10 cellular contexts compared by ENCODE assay signal in genomic region chr11:110098645-110099044, GRCh38. TPM values are rescaled to one million over a fixed set of nuclear protein-coding genes. Genes with fewer than 3 reads are reported as not detected.
DNase-seq lines count a peak whose midpoint lies in the region; ATAC-seq, FAIRE-seq and TF ChIP-seq lines count a peak whose summit lies in the region.
"Had no signal": no experiment of that assay in that cellular context is flagged by ENCODE, and none has a peak within 500 bp of the region (broad histone marks: within the 10 kb centered on the region; RNA-seq: fewer than 3 reads in every experiment).

No MANE protein-coding gene starts in this region.

- H3K9ac ChIP-seq in GM12878 (ENCODE audit: control insufficient read depth, insufficient read depth, low read length), result no peak overlapping the region

- no peak overlapping the region for H3K4me2 ChIP-seq in GM12878 (ENCODE audit: control insufficient read depth, insufficient read depth)

- intact Hi-C loops in GM12878 (cut with micrococcal nuclease; ENCODE audit: unreplicated experiment), result loop anchor here (10.0 kb wide), 2 partner anchors 244 to 336 kb away; no protein-coding TSS in a partner anchor

- H4K20me1 ChIP-seq in GM12878 (ENCODE audit: control insufficient read depth, insufficient read depth), result no peaks in the 10 kb centered on the region

- peaks cover 72% of the 10 kb centered on the region for H3K79me2 ChIP-seq in GM12878 (ENCODE audit: control insufficient read depth, insufficient read depth, low read length)

- no peak overlapping the region for H3K27ac ChIP-seq in GM12878 (ENCODE audit: control insufficient read depth, insufficient read depth)

- H3K9me3 ChIP-seq in GM12878 (replicated peaks; ENCODE audit: control insufficient read depth, insufficient read depth, low read length), result peaks cover 4% of the 10 kb centered on the region; the same call in 2 of the 3 replicates

- DNase-seq in GM12892 (ENCODE audit: insufficient read length) (no peak), GM12878 (ENCODE audit: low read depth, low spot score) (no peak), NCI-H446 (lab: John Stamatoyannopoulos, UW) (no peak), RCC 7860 (ENCODE audit: low spot score) (no peak), H7 (no peak), GM19238 (ENCODE audit: insufficient read length, low spot score) (no peak)
- DNase-seq: naive B cell, NCI-H1436 treated with DMSO at 0.1 percent for 48 hours had no signal

- H2AFZ ChIP-seq in GM12878 (ENCODE audit: control insufficient read depth, low read depth, low read length), result no peak overlapping the region

- ATAC-seq in GM21423 (IDR thresholded peaks at IDR 0.05; ENCODE audit: unreplicated experiment), result peak; percentile 77
- peak; percentile 78 for ATAC-seq in HG03354 (IDR thresholded peaks at IDR 0.05; ENCODE audit: poor library complexity, severe bottlenecking, unreplicated experiment)
- ATAC-seq in GM12878, result peak; percentile 78

- SMC1A ChIA-PET in GM12878 (lab: Charles Lee; ENCODE audit: uncharacterized antibody, unreplicated experiment), result interaction anchor here (0.9 to 15.9 kb wide), 18 partner anchors 10 to 234 kb away, joined by 3 to 214 read pairs (median 6); no protein-coding TSS in a partner anchor

- in situ Hi-C loops in GM12878 (cut with MboI), result no loop called here

- peak; percentile 23 to 41 (median 25); a peak in 3 of 6 replicates for TF ChIP-seq CTCF in GM12878 (IDR thresholded peaks at IDR 0.05 in 2 of 3, conservative IDR thresholded peaks at IDR 0.05 in 1 of 3; ENCODE audit: control insufficient read depth in 2 of 3, extremely low read depth in 1 of 3, insufficient read depth in 1 of 3, low read depth in 3 of 3, low read length in 3 of 3)

- H3K4me1 ChIP-seq in GM12878 (ENCODE audit: control insufficient read depth, insufficient read depth, low read length), result peaks cover 11% of the 10 kb centered on the region; the same call in 1 of the 2 replicates

- TF ChIP-seq POLR2A in GM12892 (IDR thresholded peaks at IDR 0.05; ENCODE audit: low read depth, low read length) (peak; percentile 35; the same call in 1 of the 2 replicates), GM12878 (IDR thresholded peaks at IDR 0.05; ENCODE audit: low read depth, low read length) (no peak)

- H3K36me3 ChIP-seq in GM12878 (ENCODE audit: control insufficient read depth in 2 of 2, insufficient read depth in 2 of 2, low read length in 1 of 2), result no peaks in the 10 kb centered on the region; a peak in 2 of 4 replicates
- no peaks in the 10 kb centered on the region for H3K36me3 ChIP-seq in H7 (replicated peaks; ENCODE audit: control insufficient read depth, insufficient read depth, low read length)

- H3K4me3 ChIP-seq in GM12878 (no peak overlapping the region), H7 (ENCODE audit: insufficient read depth, low read depth, low read length) (no peak overlapping the region)

- WGBS in GM12878 (ENCODE audit: insufficient coverage, insufficient replicate concordance, low lambda C conversion rate, missing lambda C conversion rate), result 21% methylated on average over 1 of the region's 1 CpG

- TF ChIP-seq RAD21 in GM12878 (IDR thresholded peaks at IDR 0.05; ENCODE audit: insufficient read depth, low read depth, low read length), result peak; percentile 57

- RAD21 ChIA-PET in GM12878 (lab: Charles Lee; ENCODE audit: unreplicated experiment), result interaction anchor here (1.0 to 10.0 kb wide), 13 partner anchors 12 to 332 kb away, joined by 3 to 52 read pairs (median 6); no protein-coding TSS in a partner anchor

- CTCF ChIA-PET in GM12878 (lab: Yijun Ruan, JAX), result interaction anchor here (0.7 to 3.5 kb wide), 13 partner anchors 16 to 360 kb away, joined by 3 to 14 read pairs (median 3); no protein-coding TSS in a partner anchor

- FAIRE-seq in GM12892 (lab: Jason Lieb, UNC), result peak; percentile 96
- FAIRE-seq in GM12878 (lab: Jason Lieb, UNC), result no peak
- no peak for FAIRE-seq in RCC 7860 (lab: Jason Lieb, UNC)

- no TSS peak for BruUV-seq in GM12878 (replicated peaks; lab: Mats Ljungman, UMichigan)

- H3K27me3 ChIP-seq in GM12878 (replicated peaks in 1 of 2; ENCODE audit: control insufficient read depth in 2 of 2, insufficient read depth in 2 of 2, low read length in 1 of 2) (no peaks in the 10 kb centered on the region), H7 (ENCODE audit: control insufficient read depth, insufficient read depth, low read length) (peaks cover 8% of the 10 kb centered on the region)

- TF ChIP-seq EP300 in GM12878 (IDR thresholded peaks at IDR 0.05; ENCODE audit: borderline replicate concordance in 1 of 2, control insufficient read depth in 1 of 2, low read depth in 2 of 2, low read length in 2 of 2), result peak in 1 of 2 experiments; percentile 30; a peak in 1 of 4 replicates

- POLR2A ChIA-PET in GM12878 (lab: Charles Lee), result interaction anchor here (1.4 to 3.8 kb wide), 6 partner anchors 11 to 149 kb away, joined by 3 to 15 read pairs (median 6); no protein-coding TSS in a partner anchor

TF ChIP-seq in GM12878, 131 proteins besides CTCF, POLR2A, EP300 and RAD21 (continues in another document):
- TF ChIP-seq ATF2 (IDR thresholded peaks at IDR 0.05; ENCODE audit: low read length) (0 out of 2 replicates have a peak, but pooled peaks have one; percentile 12), ATF7 (IDR thresholded peaks at IDR 0.05; ENCODE audit: low read depth) (peak; percentile 68), PKNOX1 (IDR thresholded peaks at IDR 0.05) (no peak), ZNF24 (IDR thresholded peaks at IDR 0.05) (0 out of 2 replicates have a peak, but pooled peaks have one; percentile 12), SPI1 (IDR thresholded peaks at IDR 0.05; ENCODE audit: borderline replicate concordance, insufficient read depth, low read depth, low read length) (no peak), SMC3 (IDR thresholded peaks at IDR 0.05; ENCODE audit: borderline replicate concordance, low read length) (peak; percentile 35; the same call in 1 of the 2 replicates), YBX1 (IDR thresholded peaks at IDR 0.05) (no peak), RAD51 (IDR thresholded peaks at IDR 0.05) (peak; percentile 30; the same call in 1 of the 2 replicates), BACH1 (IDR thresholded peaks at IDR 0.05; ENCODE audit: borderline replicate concordance) (peak; percentile 48; the same call in 1 of the 2 replicates), SMARCA5 (IDR thresholded peaks at IDR 0.05) (peak; percentile 77; the same call in 1 of the 2 replicates)

RNA-seq across cellular contexts. Expression of gene ZC3H12C, which starts 5.5 kb away (rescaled TPM):
- 15.0 TPM for polyA plus RNA-seq in GM12892 (2012; ENCODE audit: missing spikeins)
- 85.3 and 89.4 TPM in 2 replicates for total RNA-seq in GM12878 (2013; cell fraction: nucleolus; rRNA removed)
- total RNA-seq in GM12878 (2014; rRNA removed) (4.5 and 5.2 TPM in 2 replicates), GM12878 (2014; rRNA removed; fragmentation: Illumina TruSeq; extraction: Trizol) (4.3 and 4.8 TPM in 2 replicates), GM12878 (2021) (6.9 and 7.4 TPM in 2 replicates)
- 2.3 TPM for polyA plus RNA-seq in GM12878 (2011; ENCODE audit: low read depth)
- polyA plus RNA-seq in GM12878 (2011; rRNA removed) (31.0 and 33.4 TPM in 2 replicates), GM12878 (2014; fragmentation: Illumina TruSeq; extraction: Trizol) (5.0 and 6.1 TPM in 2 replicates), GM12878 (2014; fragmentation: Nextera tagmentation; extraction: Ambion mirVana) (under 1 TPM; 0.31 to 0.68 TPM), GM12878 (2014; rRNA removed) (2.7 and 3.0 TPM in 2 replicates), GM12878 (2016; fragmentation: Nextera tagmentation; extraction: Ambion mirVana) (under 1 TPM; 0.47 to 0.88 TPM)
- polyA plus RNA-seq in GM12878 (2011; cell fraction: cytosol; rRNA removed), result 16.3 and 20.0 TPM in 2 replicates
- 50.0 and 63.9 TPM in 2 replicates for polyA plus RNA-seq in GM12878 (2011; cell fraction: nucleus; rRNA removed)
- polyA plus RNA-seq in GM12878 (2012), result 3.6 and 6.9 TPM in 2 replicates
- 48.1 and 60.4 TPM in 2 replicates for polyA minus RNA-seq in GM12878 (2011; rRNA and poly(A)+ RNA removed)
- polyA minus RNA-seq in GM12878 (2011; cell fraction: cytosol; rRNA and poly(A)+ RNA removed), result 12.0 and 14.9 TPM in 2 replicates
- polyA minus RNA-seq in GM12878 (2011; cell fraction: nucleus; rRNA and poly(A)+ RNA removed), result 34.0 and 40.4 TPM in 2 replicates
- 0.69 and 1.7 TPM in 2 replicates for total RNA-seq in H7 (2014; rRNA removed; shearing (Covaris generic))
